8 cellular contexts compared by ENCODE assay signal in genomic region chr2:238061310-238062202, GRCh38. TPM values are rescaled to one million over a fixed set of nuclear protein-coding genes. Genes with fewer than 3 reads are reported as not detected.
A peak's percentile ranks its signal among the peaks of the same experiment; 100 is the strongest.
DNase-seq lines count a peak whose midpoint lies in the region; ATAC-seq, FAIRE-seq and TF ChIP-seq lines count a peak whose summit lies in the region.

No MANE protein-coding gene starts in this region.

- dilution Hi-C loops in keratinocyte (cut with MboI; ENCODE audit: extremely low pct_ligation_motif_present, low sequenced_read_pairs): no loop called here

- 2 to 3% methylated on average over 24 to 30 of the region's 30 CpGs for WGBS in body of pancreas, 2 donors

- no peaks in the 10 kb centered on the region for H4K20me1 ChIP-seq in keratinocyte (ENCODE audit: control insufficient read depth, extremely low read depth, insufficient read depth, low read length)

- peak overlapping the region; percentile 80 for H3K27ac ChIP-seq in HL-60 (replicated peaks)
- peak overlapping the region; percentile 83 for H3K27ac ChIP-seq in RWPE1
- H3K27ac ChIP-seq in body of pancreas: peak overlapping the region; percentile 37 to 94 (median 84)
- H3K27ac ChIP-seq in keratinocyte (ENCODE audit: control insufficient read depth, insufficient read depth, low read length): peak overlapping the region; percentile 79

- FAIRE-seq in keratinocyte (lab: Jason Lieb, UNC): no peak

- peak; percentile 11 for DNase-seq in COLO829 (ENCODE audit: low spot score)
- peak; percentile 31 to 66 for DNase-seq in HL-60 (ENCODE audit: low read depth in 1 of 2, low spot score in 1 of 2)
- DNase-seq in RWPE1 (ENCODE audit: low spot score): peak; percentile 45
- DNase-seq in body of pancreas: peak; percentile 43 to 58 (median 44)
- DNase-seq in keratinocyte (ENCODE audit: low read depth, low spot score): no peak
- peak; percentile 32 for DNase-seq in stimulated activated CD4-positive, alpha-beta T cell treated with anti-CD3 and anti-CD28 coated beads, Interleukin-4, amount 100 ng/mL, for 24 hours
- DNase-seq in ureter (ENCODE audit: low spot score): no peak

- no peaks in the 10 kb centered on the region for H3K9me1 ChIP-seq in keratinocyte (ENCODE audit: control insufficient read depth, extremely low read depth, insufficient read depth, low read length)

- no peaks in the 10 kb centered on the region for H3K9me3 ChIP-seq in body of pancreas
- H3K9me3 ChIP-seq in keratinocyte (ENCODE audit: control insufficient read depth, low read depth, low read length): no peaks in the 10 kb centered on the region

- H3K27me3 ChIP-seq in HL-60 (ENCODE audit: insufficient read depth, poor library complexity, severe bottlenecking) (no peaks in the 10 kb centered on the region), body of pancreas (no peaks in the 10 kb centered on the region), keratinocyte (ENCODE audit: control insufficient read depth, extremely low read depth, insufficient read depth, low read length) (no peaks in the 10 kb centered on the region)

- H3K4me3 ChIP-seq in HL-60 (replicated peaks; ENCODE audit: insufficient read depth, low read length): peak overlapping the region; percentile 99
- H3K4me3 ChIP-seq in body of pancreas: peak overlapping the region; percentile 95 to 100
- H3K4me3 ChIP-seq in keratinocyte (ENCODE audit: control insufficient read depth in 2 of 3, extremely low read depth in 1 of 3, insufficient read depth in 2 of 3, low read depth in 1 of 3, low read length in 3 of 3): peak overlapping the region; percentile 79 to 96 (median 90)

- intact Hi-C loops in body of pancreas (cut with DNase I): no loop called here

- POLR2A ChIA-PET in RWPE1 (lab: Yijun Ruan, JAX; ENCODE audit: low non-redundant PET): interaction anchor here (0.7 to 1.0 kb wide), 2 partner anchors 19 to 62 kb away, joined by 3 read pairs; no protein-coding TSS in a partner anchor

- ATAC-seq in GM19351 (IDR thresholded peaks at IDR 0.05; ENCODE audit: unreplicated experiment) (peak; percentile 14), body of pancreas (peak; percentile 3)

- TF ChIP-seq POLR2A in body of pancreas (IDR thresholded peaks at IDR 0.05): no peak

- H3K36me3 ChIP-seq in body of pancreas (replicated peaks in 1 of 2; ENCODE audit: insufficient read depth in 1 of 2, low read depth in 2 of 2) (peaks cover 0 to 2% of the 10 kb centered on the region in 2 donors), keratinocyte (ENCODE audit: control insufficient read depth in 2 of 2, extremely low read depth in 1 of 2, insufficient read depth in 2 of 2, low read length in 2 of 2) (peaks cover 8 to 10% of the 10 kb centered on the region in 2 experiments)

- peak overlapping the region; percentile 81 for H3K9ac ChIP-seq in keratinocyte (ENCODE audit: control insufficient read depth, extremely low read depth, insufficient read depth, low read length)

- H2AFZ ChIP-seq in keratinocyte (ENCODE audit: control insufficient read depth, low read length): peak overlapping the region; percentile 92

- TF ChIP-seq CTCF in HL-60 (IDR thresholded peaks at IDR 0.05; ENCODE audit: insufficient read depth, low read length): no peak
- TF ChIP-seq CTCF in RWPE1 (conservative IDR thresholded peaks at IDR 0.05; ENCODE audit: low read depth): no peak
- TF ChIP-seq CTCF in body of pancreas (IDR thresholded peaks at IDR 0.05): no peak
- no peak for TF ChIP-seq CTCF in keratinocyte (optimal IDR thresholded peaks at IDR 0.05 in 1 of 3, IDR thresholded peaks at IDR 0.05 in 1 of 3, conservative IDR thresholded peaks at IDR 0.05 in 1 of 3; ENCODE audit: extremely low read depth in 1 of 3, insufficient read depth in 2 of 3, low read length in 3 of 3)

- CTCF ChIA-PET in RWPE1 (lab: Yijun Ruan, JAX): interaction anchor here (0.6 to 1.0 kb wide), 5 partner anchors 9 to 141 kb away, joined by 3 read pairs; no protein-coding TSS in a partner anchor

- H3K4me2 ChIP-seq in keratinocyte (ENCODE audit: control insufficient read depth, extremely low read depth, insufficient read depth, low read depth, low read length): peak overlapping the region; percentile 96

- H3K4me1 ChIP-seq in body of pancreas: peaks cover 55% of the 10 kb centered on the region
- H3K4me1 ChIP-seq in keratinocyte (ENCODE audit: control insufficient read depth, extremely low read depth, insufficient read depth, low read length): peaks cover 13% of the 10 kb centered on the region

- peaks cover 13% of the 10 kb centered on the region for H3K79me2 ChIP-seq in keratinocyte (ENCODE audit: control insufficient read depth, insufficient read depth, low read length)

RNA-seq across cellular contexts. Expression of gene SCLY, which starts 0.8 kb away (rescaled TPM):
- 10 to 100 TPM; 18.5 to 32.4 TPM for total RNA-seq in body of pancreas
- 11.4 to 11.9 TPM (median 11.8 TPM) in 3 replicates for polyA plus RNA-seq in keratinocyte
- 3.2 TPM for polyA plus RNA-seq in keratinocyte (2011; ENCODE audit: low read depth)
- 10.3 and 12.1 TPM in 2 replicates for polyA plus RNA-seq in keratinocyte (2011; cell fraction: cytosol; rRNA removed)
- polyA plus RNA-seq in keratinocyte (2011; cell fraction: nucleus; rRNA removed): 14.2 and 15.5 TPM in 2 replicates
- 5.4 and 13.8 TPM in 2 replicates for polyA plus RNA-seq in keratinocyte (2012; ENCODE audit: low replicate concordance)
- 11.0 to 21.0 TPM (median 15.0 TPM) in 3 replicates for polyA minus RNA-seq in keratinocyte
- polyA minus RNA-seq in keratinocyte (2011; cell fraction: cytosol; rRNA and poly(A)+ RNA removed): 18.4 TPM
- polyA minus RNA-seq in keratinocyte (2011; cell fraction: nucleus; rRNA and poly(A)+ RNA removed): 8.4 and 13.3 TPM in 2 replicates
- total RNA-seq in ureter: 21.6 TPM

RNA-seq across cellular contexts. Expression of gene ESPNL, which starts 38.6 kb away (rescaled TPM):
- total RNA-seq in body of pancreas (not detected), ureter (2.4 TPM)
- 0.14 to 0.19 TPM (median 0.16 TPM) in 3 replicates for polyA plus RNA-seq in keratinocyte
- not detected for polyA plus RNA-seq in keratinocyte (2011; ENCODE audit: low read depth)
- polyA plus RNA-seq in keratinocyte (2011; cell fraction: cytosol; rRNA removed): 0.04 and 0.16 TPM in 2 replicates
- polyA plus RNA-seq in keratinocyte (2011; cell fraction: nucleus; rRNA removed): 0.09 and 0.19 TPM in 2 replicates
- 0.03 and 0.28 TPM in 2 replicates for polyA plus RNA-seq in keratinocyte (2012; ENCODE audit: low replicate concordance)
- 0.13 to 0.20 TPM (median 0.20 TPM) in 3 replicates for polyA minus RNA-seq in keratinocyte
- 0.58 TPM for polyA minus RNA-seq in keratinocyte (2011; cell fraction: cytosol; rRNA and poly(A)+ RNA removed)
- 0.21 TPM in 1 of 2 replicates, not detected in the other for polyA minus RNA-seq in keratinocyte (2011; cell fraction: nucleus; rRNA and poly(A)+ RNA removed)

Comparison
In these comparisons a context has a peak if more than half of its experiments do, and no peak if none do; other contexts are left out.
1. DNase-seq: peak in COLO829 (single experiment), HL-60 (2 of 2), RWPE1 (single experiment), body of pancreas (4 of 4) and stimulated activated CD4-positive, alpha-beta T cell treated with anti-CD3 and anti-CD28 coated beads, Interleukin-4, amount 100 ng/mL, for 24 hours (single experiment); none in keratinocyte (single experiment) and ureter (single experiment).
2. Peak in every context shown above with its lines, with median percentiles within 50 percentile points of each other: H3K27ac ChIP-seq and H3K4me3 ChIP-seq.